26 cellular contexts compared by ENCODE assay signal in the genomic region with DNA sequence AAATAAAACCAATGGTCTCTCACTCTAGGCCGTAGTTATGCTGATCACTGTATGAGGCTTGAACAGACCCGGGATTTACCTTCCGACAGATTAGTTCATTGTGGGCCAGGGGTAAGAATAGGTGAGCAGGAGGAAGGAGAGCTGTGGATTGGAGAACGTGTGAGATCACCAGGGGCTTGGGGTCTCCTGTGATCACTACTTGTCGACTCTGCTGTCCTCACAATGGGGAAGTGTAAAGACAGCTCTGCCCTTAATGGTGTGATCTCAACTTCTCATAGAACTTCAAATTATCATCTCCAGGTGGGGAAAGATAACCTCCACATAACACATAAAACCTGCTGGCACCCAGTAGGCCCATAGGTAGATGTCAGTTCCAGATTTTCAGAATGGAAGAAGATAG.
"Had no signal": no experiment of that assay in that cellular context is flagged by ENCODE, and none has a peak within 500 bp of the region (broad histone marks: within the 10 kb centered on the region; RNA-seq: fewer than 3 reads in every experiment).

No MANE protein-coding gene starts in this region.

- H3K27ac ChIP-seq: hepatocyte, left ventricle myocardium inferior, pancreas, prostate gland, sigmoid colon, spleen, suprapubic skin, thoracic aorta, tibial artery, upper lobe of right lung had no signal

- DNase-seq: islet precursor cell; left ventricle myocardium inferior; midbrain; naive thymus-derived CD8-positive, alpha-beta T cell; nucleus accumbens; pancreas; posterior cingulate gyrus; retina; right cardiac atrium; sigmoid colon; small intestine; spleen; stimulated activated CD4-positive, alpha-beta T cell treated with anti-CD3 and anti-CD28 coated beads, Interleukin-4, amount 100 ng/mL, for 24 hours; stimulated activated naive CD4-positive, alpha-beta T cell; tibial artery; trophoblast cell; upper lobe of right lung had no signal

- H3K27me3 Mint-ChIP-seq: naive thymus-derived CD8-positive, alpha-beta T cell; stimulated activated naive CD8-positive, alpha-beta T cell treated with anti-CD3 and anti-CD28 coated beads, Interleukin-15, Interleukin-2, amounts not matched to agents 100 ng/mL and 50 ng/mL, for 24 hours had no signal

- H3K4me3 Mint-ChIP-seq: naive thymus-derived CD8-positive, alpha-beta T cell; nephron; neural crest cell; stimulated activated effector memory CD8-positive, alpha-beta T cell treated with anti-CD3 and anti-CD28 coated beads, Interleukin-12 subunit alpha, Interleukin-12 subunit beta, amount 100 ng/mL, for 72 hours; stimulated activated naive CD8-positive, alpha-beta T cell treated with anti-CD3 and anti-CD28 coated beads, Interleukin-15, Interleukin-2, amounts not matched to agents 100 ng/mL and 50 ng/mL, for 24 hours had no signal

- H3K27ac Mint-ChIP-seq: nephron; stimulated activated effector memory CD8-positive, alpha-beta T cell treated with anti-CD3 and anti-CD28 coated beads, Interleukin-12 subunit alpha, Interleukin-12 subunit beta, amount 100 ng/mL, for 72 hours; stimulated activated naive CD8-positive, alpha-beta T cell treated with anti-CD3 and anti-CD28 coated beads, Interleukin-15, Interleukin-2, amounts not matched to agents 100 ng/mL and 50 ng/mL, for 24 hours had no signal

- H3K9me3 ChIP-seq: left ventricle myocardium inferior, pancreas, prostate gland, sigmoid colon, spleen, suprapubic skin, thoracic aorta, tibial artery, upper lobe of right lung had no signal

- H3K4me1 ChIP-seq: left ventricle myocardium inferior, pancreas, prostate gland, sigmoid colon, suprapubic skin, tibial artery, upper lobe of right lung had no signal

- ATAC-seq: naive thymus-derived CD8-positive, alpha-beta T cell; pancreas; right cardiac atrium; stimulated activated effector memory CD8-positive, alpha-beta T cell treated with anti-CD3 and anti-CD28 coated beads, Interleukin-12 subunit alpha, Interleukin-12 subunit beta, amount 100 ng/mL, for 72 hours; upper lobe of right lung had no signal

- H3K36me3 ChIP-seq: left ventricle myocardium inferior, pancreas, prostate gland, sigmoid colon, spleen, suprapubic skin, thoracic aorta, tibial artery, upper lobe of right lung had no signal

- H3K9me3 Mint-ChIP-seq: nephron; stimulated activated effector memory CD8-positive, alpha-beta T cell treated with anti-CD3 and anti-CD28 coated beads, Interleukin-12 subunit alpha, Interleukin-12 subunit beta, amount 100 ng/mL, for 72 hours; stimulated activated naive CD8-positive, alpha-beta T cell treated with anti-CD3 and anti-CD28 coated beads, Interleukin-15, Interleukin-2, amounts not matched to agents 100 ng/mL and 50 ng/mL, for 24 hours had no signal

- H3K36me3 Mint-ChIP-seq: naive thymus-derived CD8-positive, alpha-beta T cell; stimulated activated effector memory CD8-positive, alpha-beta T cell treated with anti-CD3 and anti-CD28 coated beads, Interleukin-12 subunit alpha, Interleukin-12 subunit beta, amount 100 ng/mL, for 72 hours had no signal

- H3K4me3 ChIP-seq: hepatocyte, left ventricle myocardium inferior, lung, pancreas, prostate gland, sigmoid colon, spleen, suprapubic skin, thoracic aorta, tibial artery, upper lobe of right lung had no signal

- H3K27me3 ChIP-seq: hepatocyte, pancreas, sigmoid colon, spleen, suprapubic skin, tibial artery, upper lobe of right lung had no signal

- H3K4me1 Mint-ChIP-seq: nephron, neural crest cell had no signal
